ENCODE assay signal across 20 cellular contexts in genomic region chr5:93724791-93725190, GRCh38.
"Had no signal": no experiment of that assay in that cellular context is flagged by ENCODE, and none has a peak within 500 bp of the region (broad histone marks: within the 10 kb centered on the region; RNA-seq: fewer than 3 reads in every experiment).

No MANE protein-coding gene starts in this region.

- H3K9me3 ChIP-seq: colonic mucosa, gastroesophageal sphincter, pancreas, suprapubic skin, thyroid gland had no signal

- H3K4me1 Mint-ChIP-seq: naive B cell had no signal

- H3K27me3 Mint-ChIP-seq: naive B cell, progenitor cell of endocrine pancreas, type B pancreatic cell had no signal

- H3K36me3 Mint-ChIP-seq: type B pancreatic cell had no signal

- H3K36me3 ChIP-seq: colonic mucosa, gastroesophageal sphincter, pancreas, suprapubic skin, thyroid gland had no signal

- H3K27ac Mint-ChIP-seq: endodermal cell, nephron, progenitor cell of endocrine pancreas, type B pancreatic cell had no signal

- H3K27ac ChIP-seq: colonic mucosa, gastroesophageal sphincter, pancreas, suprapubic skin, thyroid gland had no signal

- ATAC-seq: gastroesophageal sphincter, left colon, left ventricle myocardium superior, pancreas, right cardiac atrium had no signal

- H3K4me3 ChIP-seq: colonic mucosa, gastroesophageal sphincter, pancreas, smooth muscle cell, suprapubic skin, thyroid gland had no signal

- H3K4me1 ChIP-seq: colonic mucosa, gastroesophageal sphincter, pancreas, suprapubic skin, thyroid gland had no signal

- DNase-seq: colonic mucosa; effector CD4-positive, alpha-beta T cell; endodermal cell; glutamatergic neuron; left colon; left ventricle myocardium superior; mesendoderm; naive B cell; occipital lobe; pancreas; right cardiac atrium; stimulated activated CD4-positive, alpha-beta T cell treated with anti-CD3 and anti-CD28 coated beads, Interleukin-2, amount 100 ng/mL, for 48 hours; stimulated activated naive CD4-positive, alpha-beta T cell treated with Interleukin-2 at 50 U/mL for 16 hours; thyroid gland had no signal

- H3K4me3 Mint-ChIP-seq: endodermal cell, naive B cell, nephron, type B pancreatic cell had no signal

- H3K4me2 ChIP-seq: smooth muscle cell had no signal

- H3K27me3 ChIP-seq: colonic mucosa, gastroesophageal sphincter, pancreas, suprapubic skin, thyroid gland had no signal

- H3K9me3 Mint-ChIP-seq: endodermal cell, naive B cell, nephron, type B pancreatic cell had no signal
